Comparison of ENCODE assay signal across 32 cellular contexts in the genomic region with DNA sequence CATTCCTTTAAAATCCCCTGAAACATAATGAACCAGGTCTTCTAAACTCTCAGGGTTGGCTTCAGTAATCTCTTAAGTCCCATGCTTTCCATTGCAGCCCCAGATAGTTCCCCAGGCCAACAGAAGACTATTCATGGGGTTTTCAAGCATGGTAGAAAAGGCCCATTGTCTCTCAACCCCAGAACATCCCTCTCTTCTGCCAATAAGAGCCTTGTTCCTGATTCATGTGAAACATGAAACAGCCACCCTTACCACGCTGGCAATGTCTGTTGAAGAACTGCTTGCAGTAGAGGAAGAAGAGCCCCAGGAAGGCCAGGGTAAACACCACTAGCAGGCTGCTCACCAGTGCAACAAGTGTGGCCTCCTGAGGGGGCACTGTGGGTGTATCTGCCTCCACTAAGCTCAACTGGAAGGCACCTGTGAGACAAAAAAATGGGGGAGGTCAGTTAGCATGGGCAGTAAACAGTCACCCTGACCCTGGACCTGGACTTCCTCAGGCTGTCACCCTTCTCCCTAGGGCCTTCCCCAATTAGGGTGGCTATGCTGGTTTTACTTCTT. TPM values are rescaled to one million over a fixed set of nuclear protein-coding genes. Genes with fewer than 3 reads are reported as not detected.
A peak's percentile ranks its signal among the peaks of the same experiment; 100 is the strongest.
DNase-seq lines count a peak whose midpoint lies in the region; ATAC-seq and TF ChIP-seq lines count a peak whose summit lies in the region.
"Had no signal": no experiment of that assay in that cellular context is flagged by ENCODE, and none has a peak within 500 bp of the region (broad histone marks: within the 10 kb centered on the region; RNA-seq: fewer than 3 reads in every experiment).

No MANE protein-coding gene starts in this region.

- H3K4me3 ChIP-seq in GM12875 (ENCODE audit: low read depth, low read length) (no peak overlapping the region), heart left ventricle (no peak overlapping the region), transverse colon (no peak overlapping the region)
- H3K4me3 ChIP-seq: BLaER1, esophagus muscularis mucosa, K562, mucosa of descending colon, ovary, SJSA1, spleen had no signal

- in situ Hi-C loops in transverse colon (cut with MboI; ENCODE audit: low pct_ligation_motif_present in 1 of 4, low pct_unique_long_range_greater_than_20kb in 1 of 4, low sequenced_read_pairs in 3 of 4) = no loop called here

- H3K27me3 ChIP-seq in heart left ventricle (no peaks in the 10 kb centered on the region), transverse colon (no peaks in the 10 kb centered on the region)
- H3K27me3 ChIP-seq: esophagus muscularis mucosa, ovary, SJSA1, spleen had no signal

- DNase-seq in amygdala (lab: John Stamatoyannopoulos, UW) (peak in 37 of 56 donors; percentile 0 to 67 (median 5)), head of caudate nucleus (peak in 36 of 42 donors; percentile 1 to 69 (median 30)), pons (ENCODE audit: low spot score) (peak; percentile 91), NCI-H2171 treated with DMSO at 0.1 percent for 48 hours (lab: John Stamatoyannopoulos, UW) (no peak), heart left ventricle (no peak), transverse colon (no peak)
- DNase-seq in stimulated activated CD4-positive, alpha-beta T cell treated with anti-CD3 and anti-CD28 coated beads, Interleukin-15, amount 100 ng/mL, for 24 hours = no peak
- DNase-seq: activated CD4-positive, alpha-beta memory T cell treated with anti-CD3 and anti-CD28 coated beads for 36 hours; activated CD8-positive, alpha-beta memory T cell treated with anti-CD3 and anti-CD28 coated beads, Interleukin-2, amount 50 U/mL, for 4 hours; aorta; Caco-2; cortex of kidney; DND-41; HCEC 1CT; kidney; mucosa of descending colon; NCI-H2029; NCI-H69; ovary; right cardiac atrium; RPMI8226; spleen; stimulated activated CD4-positive, alpha-beta T cell treated with anti-CD3 and anti-CD28 coated beads, Interleukin-4, amount 100 ng/mL, for 1 hour had no signal

- 18 to 59% (median 38%) methylated on average over 1 of the region's 1 CpG for WGBS in heart left ventricle, 4 donors
- WGBS in transverse colon (ENCODE audit: low coverage in 1 of 2), 2 donors = 29% methylated on average over 1 of the region's 1 CpG; no CpG with 5 or more reads in 1 of the 2 donors

- TF ChIP-seq EP300 in transverse colon (IDR thresholded peaks at IDR 0.05; ENCODE audit: low read depth) = no peak

- H3K4me1 ChIP-seq in heart left ventricle = no peaks in the 10 kb centered on the region
- H3K4me1 ChIP-seq in transverse colon = no peaks in the 10 kb centered on the region
- H3K4me1 ChIP-seq: BLaER1, Caco-2, esophagus muscularis mucosa, SJSA1, spleen had no signal

- H3K27ac ChIP-seq in heart left ventricle (no peak overlapping the region), transverse colon (no peak overlapping the region)
- H3K27ac ChIP-seq: BLaER1, esophagus muscularis mucosa, ovary, SJSA1, spleen had no signal

- intact Hi-C loops in head of caudate nucleus (cut with DNase I) (no loop called here), heart left ventricle (cut with DNase I) (no loop called here), transverse colon (cut with DNase I; ENCODE audit: low total_unique reads) (no loop called here)

- TF ChIP-seq POLR2A in heart left ventricle (IDR thresholded peaks at IDR 0.05) (no peak), transverse colon (IDR thresholded peaks at IDR 0.05) (no peak)

- ATAC-seq in heart left ventricle = no peak
- ATAC-seq: activated CD4-positive, CD25-positive, alpha-beta regulatory T cell treated with anti-CD3 and anti-CD28 coated beads, Interleukin-2, amount 50 U/mL, for 24 hours; activated T-helper 17 cell treated with anti-CD3 and anti-CD28 coated beads, Interleukin-2, amount 50 U/mL, for 72 hours; K562; mucosa of descending colon; natural killer cell treated with Interleukin-12 subunit alpha and Interleukin-12 subunit beta and Interleukin-15 and Interleukin-18, amount 100 ng/mL, for 72 hours; right cardiac atrium had no signal

- H3K9me3 ChIP-seq in heart left ventricle (peaks cover 0 to 6% (median 0%) of the 10 kb centered on the region in 12 donors), transverse colon (no peaks in the 10 kb centered on the region)
- H3K9me3 ChIP-seq: Caco-2, esophagus muscularis mucosa, mucosa of descending colon, SJSA1 had no signal

- TF ChIP-seq CTCF in GM12875 (IDR thresholded peaks at IDR 0.05; ENCODE audit: borderline replicate concordance, insufficient read depth, low read depth, low read length) = 0 out of 2 replicates have a peak, but pooled peaks have one; percentile 3
- no peak for TF ChIP-seq CTCF in heart left ventricle (IDR thresholded peaks at IDR 0.05)
- TF ChIP-seq CTCF in transverse colon (IDR thresholded peaks at IDR 0.05) = no peak

- peaks cover 0 to 11% (median 0%) of the 10 kb centered on the region in 9 donors for H3K36me3 ChIP-seq in heart left ventricle
- H3K36me3 ChIP-seq in transverse colon = no peaks in the 10 kb centered on the region
- H3K36me3 ChIP-seq: esophagus muscularis mucosa, ovary, SJSA1 had no signal

RNA-seq across cellular contexts. Expression of gene EDA2R, which starts 36.4 kb away (rescaled TPM):
- total RNA-seq in heart left ventricle (1 to 10 TPM in 7 of 9 donors, under 1 TPM in 2; 0.81 to 4.6 (median 1.2) TPM), transverse colon (1 to 10 TPM in 1 of 4 donors, under 1 TPM in 2, not detected in 1; 0.48 to 2.0 (median 0.96) TPM)
- under 1 TPM; 0.14 to 0.19 TPM for polyA plus RNA-seq in heart left ventricle
- total RNA-seq: Caco-2, M059J had no signal

Comparison
In these comparisons a context has a peak if more than half of its experiments do, and no peak if none do; other contexts are left out.
1. DNase-seq: peak in amygdala (37 of 56), head of caudate nucleus (36 of 42) and pons (single experiment); none in NCI-H2171 treated with DMSO at 0.1 percent for 48 hours (single experiment), heart left ventricle (0 of 5), stimulated activated CD4-positive, alpha-beta T cell treated with anti-CD3 and anti-CD28 coated beads, Interleukin-15, amount 100 ng/mL, for 24 hours (single experiment) and transverse colon (single experiment).